Comparison of ENCODE assay signal across 13 cellular contexts in the genomic region with DNA sequence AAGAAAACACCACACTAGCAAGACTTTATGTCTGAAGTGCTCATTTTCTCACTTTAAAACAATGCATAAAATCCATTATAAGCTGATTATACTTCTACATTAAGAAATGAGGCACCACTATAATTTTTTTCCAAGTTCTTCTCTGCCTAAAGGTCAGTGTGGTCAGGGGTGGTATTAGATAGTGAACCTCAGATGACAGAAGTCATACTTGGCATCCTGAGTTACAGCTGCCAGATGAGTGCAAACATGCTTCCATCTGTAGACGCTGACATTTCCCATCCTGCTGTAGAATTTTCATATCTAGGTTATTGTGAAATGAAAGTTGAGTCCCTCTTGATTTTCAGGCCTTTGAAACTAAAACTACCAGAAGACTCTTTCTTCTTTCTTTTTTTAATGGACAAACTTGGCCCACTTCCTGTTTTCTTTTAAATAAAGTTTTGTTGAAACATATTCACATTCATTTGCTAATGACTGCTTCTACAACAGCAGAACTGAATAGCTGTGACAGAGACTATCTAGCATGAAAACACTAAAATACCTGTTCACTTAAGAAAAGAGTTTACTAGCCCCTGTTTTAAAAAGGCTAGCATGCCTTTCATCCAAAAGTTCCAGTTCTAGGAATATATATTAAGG.
DNase-seq lines count a peak whose midpoint lies in the region; ATAC-seq and TF ChIP-seq lines count a peak whose summit lies in the region.
"Had no signal": no experiment of that assay in that cellular context is flagged by ENCODE, and none has a peak within 500 bp of the region (broad histone marks: within the 10 kb centered on the region; RNA-seq: fewer than 3 reads in every experiment).

No MANE protein-coding gene starts in this region.

- H3K4me2 ChIP-seq in GM23248 (ENCODE audit: unreplicated experiment) (no peak overlapping the region), MM.1S (ENCODE audit: low read depth, low read length) (peak overlapping the region; percentile 35; the same call in 1 of the 2 replicates)

- WGBS in GM23248 (ENCODE audit: low coverage in 1 of 2, low lambda C conversion rate in 2 of 2, missing lambda C conversion rate in 2 of 2), 2 experiments = 83 to 94% methylated on average over 1 of the region's 1 CpG

- H3K9me3 ChIP-seq in GM23248 (ENCODE audit: low read depth) (no peaks in the 10 kb centered on the region), MM.1S (replicated peaks; ENCODE audit: insufficient read depth, low read length) (no peaks in the 10 kb centered on the region), SJCRH30 (replicated peaks) (no peaks in the 10 kb centered on the region)

- H3K4me3 ChIP-seq in GM23248 = no peak overlapping the region
- H3K4me3 ChIP-seq in MM.1S (ENCODE audit: low read length) = no peak overlapping the region
- H3K4me3 ChIP-seq in SJCRH30 = no peak overlapping the region

- no peak for TF ChIP-seq CTCF in MM.1S (IDR thresholded peaks at IDR 0.05; ENCODE audit: low read length)

- H3K79me2 ChIP-seq in GM23248 (ENCODE audit: insufficient read depth) = no peaks in the 10 kb centered on the region
- H3K79me2 ChIP-seq in MM.1S (ENCODE audit: low read length) = no peaks in the 10 kb centered on the region

- no peak for DNase-seq in GM23248
- peak; percentile 21 for DNase-seq in MM.1S
- DNase-seq in OCI-M1 (lab: John Stamatoyannopoulos, UW) = peak; percentile 24
- DNase-seq in myocyte (ENCODE audit: low read depth) = peak; percentile 30
- DNase-seq in SJCRH30 = no peak
- DNase-seq: C1 segment of cervical spinal cord; CD4-positive, alpha-beta T cell; DMS79; H7; IMR-90 had no signal

- no peak for ATAC-seq in GM21381 (IDR thresholded peaks at IDR 0.05; ENCODE audit: unreplicated experiment)
- no peak for ATAC-seq in GM21515 (IDR thresholded peaks at IDR 0.05; ENCODE audit: unreplicated experiment)
- no peak for ATAC-seq in HG03378 (IDR thresholded peaks at IDR 0.05; ENCODE audit: unreplicated experiment)

- H3K27me3 ChIP-seq in GM23248 (replicated peaks; ENCODE audit: insufficient read depth) = no peaks in the 10 kb centered on the region
- H3K27me3 ChIP-seq in MM.1S (replicated peaks; ENCODE audit: insufficient read depth, low read length) = no peaks in the 10 kb centered on the region
- H3K27me3 ChIP-seq in SJCRH30 = no peaks in the 10 kb centered on the region

- H3K27ac ChIP-seq in GM23248 = no peak overlapping the region
- H3K27ac ChIP-seq in MM.1S (ENCODE audit: low read length) = peak overlapping the region; percentile 22; the same call in 1 of the 2 replicates
- no peak overlapping the region for H3K27ac ChIP-seq in SJCRH30

- H3K36me3 ChIP-seq in GM23248 (ENCODE audit: low read depth) = no peaks in the 10 kb centered on the region
- H3K36me3 ChIP-seq in MM.1S (replicated peaks; ENCODE audit: insufficient read depth, low read length) = no peaks in the 10 kb centered on the region
- H3K36me3 ChIP-seq in SJCRH30 = no peaks in the 10 kb centered on the region

- H3K9ac ChIP-seq in GM23248 = no peak overlapping the region
- H3K9ac ChIP-seq in MM.1S (ENCODE audit: low read length) = no peak overlapping the region

- H4K20me1 ChIP-seq in GM23248 (ENCODE audit: insufficient read depth) (no peaks in the 10 kb centered on the region), MM.1S (ENCODE audit: insufficient read depth, low read length) (no peaks in the 10 kb centered on the region)

- H3K9me2 ChIP-seq in GM23248 (ENCODE audit: insufficient read depth) (no peaks in the 10 kb centered on the region), MM.1S (replicated peaks; ENCODE audit: insufficient read depth, low read length) (no peaks in the 10 kb centered on the region)

- in situ Hi-C loops in GM23248 (cut with MboI) = no loop called here

- H3F3A ChIP-seq in GM23248 (ENCODE audit: insufficient read depth) (0 out of 2 replicates have a peak, but pooled peaks cover 4% of the 10 kb centered on the region), MM.1S (ENCODE audit: insufficient read depth, low read length) (no peaks in the 10 kb centered on the region)

- peaks cover 10% of the 10 kb centered on the region; the same call in 1 of the 2 replicates for H3K4me1 ChIP-seq in GM23248 (ENCODE audit: insufficient read depth)
- H3K4me1 ChIP-seq in MM.1S (ENCODE audit: low read length) = no peaks in the 10 kb centered on the region
- no peaks in the 10 kb centered on the region for H3K4me1 ChIP-seq in SJCRH30

- H2AFZ ChIP-seq in GM23248 (peak overlapping the region; percentile 2; the same call in 1 of the 2 replicates), MM.1S (ENCODE audit: low read length) (peak overlapping the region; percentile 66; the same call in 1 of the 2 replicates)

Comparison
In these comparisons a context has a peak if more than half of its experiments do, and no peak if none do; other contexts are left out.
1. DNase-seq: peak in MM.1S (single experiment), OCI-M1 (single experiment) and myocyte (single experiment); none in GM23248 (single experiment) and SJCRH30 (0 of 2).